8 cellular contexts compared by ENCODE assay signal in genomic region chr3:59386165-59386564, GRCh38.
DNase-seq lines count a peak whose midpoint lies in the region; ATAC-seq lines count a peak whose summit lies in the region.

No MANE protein-coding gene starts in this region.

- H3K36me3 Mint-ChIP-seq in activated naive CD4-positive, alpha-beta T cell treated with anti-CD3 and anti-CD28 coated beads for 36 hours (ENCODE audit: low read depth) = peaks cover 2% of the 10 kb centered on the region

- peak; percentile 78 for ATAC-seq in HG02852 (IDR thresholded peaks at IDR 0.05; ENCODE audit: unreplicated experiment)

- H3K4me3 Mint-ChIP-seq in activated naive CD4-positive, alpha-beta T cell treated with anti-CD3 and anti-CD28 coated beads for 36 hours = no peak overlapping the region

- peak; percentile 24 for DNase-seq in activated naive CD4-positive, alpha-beta T cell treated with anti-CD3 and anti-CD28 coated beads for 36 hours
- no peak for DNase-seq in activated naive CD4-positive, alpha-beta T cell treated with anti-CD3 and anti-CD28 coated beads, Interleukin-2, amount 50 U/mL, for 16 hours
- peak; percentile 93 for DNase-seq in NOMO-1 treated with DMSO at 0.1 percent for 48 hours (lab: John Stamatoyannopoulos, UW; ENCODE audit: unreplicated experiment)
- DNase-seq in superior temporal gyrus (ENCODE audit: extremely low spot score) = peak; percentile 32
- no peak for DNase-seq in A172 (ENCODE audit: low spot score)
- DNase-seq in stimulated activated CD8-positive, alpha-beta memory T cell treated with anti-CD3 and anti-CD28 coated beads, Interleukin-4, amount 100 ng/mL, for 48 hours = no peak
- no peak for DNase-seq in central memory CD4-positive, alpha-beta T cell

- peaks cover 3% of the 10 kb centered on the region for H3K9me3 Mint-ChIP-seq in activated naive CD4-positive, alpha-beta T cell treated with anti-CD3 and anti-CD28 coated beads for 36 hours

- H3K4me1 Mint-ChIP-seq in activated naive CD4-positive, alpha-beta T cell treated with anti-CD3 and anti-CD28 coated beads for 36 hours (ENCODE audit: low read depth) = peaks cover 70% of the 10 kb centered on the region

- CTCF ChIA-PET in activated naive CD4-positive, alpha-beta T cell treated with anti-CD3 and anti-CD28 coated beads for 36 hours (lab: Charles Lee) = interaction anchor here (0.9 to 1.9 kb wide), 4 partner anchors 36 to 182 kb away, joined by 3 to 9 read pairs (median 6); no protein-coding TSS in a partner anchor

- intact Hi-C loops in activated naive CD4-positive, alpha-beta T cell treated with anti-CD3 and anti-CD28 coated beads for 36 hours (cut with micrococcal nuclease) = loop anchor here (1.0 to 10.0 kb wide), 18 partner anchors 36 to 696 kb away; no protein-coding TSS in a partner anchor

- no peaks in the 10 kb centered on the region for H3K27me3 Mint-ChIP-seq in activated naive CD4-positive, alpha-beta T cell treated with anti-CD3 and anti-CD28 coated beads for 36 hours (ENCODE audit: low read depth)

- peak overlapping the region; percentile 63 for H3K27ac Mint-ChIP-seq in activated naive CD4-positive, alpha-beta T cell treated with anti-CD3 and anti-CD28 coated beads for 36 hours

Comparison
In these comparisons a context has a peak if more than half of its experiments do, and no peak if none do; other contexts are left out.
1. DNase-seq: peak in activated naive CD4-positive, alpha-beta T cell treated with anti-CD3 and anti-CD28 coated beads for 36 hours (single experiment), NOMO-1 treated with DMSO at 0.1 percent for 48 hours (single experiment) and superior temporal gyrus (single experiment); none in activated naive CD4-positive, alpha-beta T cell treated with anti-CD3 and anti-CD28 coated beads, Interleukin-2, amount 50 U/mL, for 16 hours (single experiment), A172 (single experiment), stimulated activated CD8-positive, alpha-beta memory T cell treated with anti-CD3 and anti-CD28 coated beads, Interleukin-4, amount 100 ng/mL, for 48 hours (single experiment) and central memory CD4-positive, alpha-beta T cell (single experiment).